Comparison of ENCODE assay signal across 10 cellular contexts in genomic region chr10:124703778-124704427, GRCh38. TPM values are rescaled to one million over a fixed set of nuclear protein-coding genes. Genes with fewer than 3 reads are reported as not detected.
DNase-seq lines count a peak whose midpoint lies in the region; ATAC-seq and TF ChIP-seq lines count a peak whose summit lies in the region.
"Had no signal": no experiment of that assay in that cellular context is flagged by ENCODE, and none has a peak within 500 bp of the region (broad histone marks: within the 10 kb centered on the region; RNA-seq: fewer than 3 reads in every experiment).

No MANE protein-coding gene starts in this region.

- H3K4ac ChIP-seq in mesendoderm (ENCODE audit: low read depth, low read length), result no peak overlapping the region

- H4K5ac ChIP-seq in mesendoderm (ENCODE audit: low read length), result no peak overlapping the region

- H2BK120ac ChIP-seq in mesendoderm (ENCODE audit: low read depth, low read length), result no peak overlapping the region

- H3K18ac ChIP-seq in mesendoderm (ENCODE audit: low read length), result no peak overlapping the region

- H3K27ac Mint-ChIP-seq in natural killer cell treated with Interleukin-12 subunit alpha and Interleukin-12 subunit beta and Interleukin-15 and Interleukin-18, amount 100 ng/mL, for 72 hours, result peak overlapping the region; percentile 93 to 94
- no peak overlapping the region for H3K27ac Mint-ChIP-seq in osteocyte (ENCODE audit: unreplicated experiment)

- H2AK5ac ChIP-seq in mesendoderm (ENCODE audit: low read length), result no peak overlapping the region

- H3K36me3 ChIP-seq in esophagus muscularis mucosa (peaks cover 0 to 16% (median 10%) of the 10 kb centered on the region in 4 donors), mesendoderm (ENCODE audit: control insufficient read depth, insufficient read depth, low read length) (no peaks in the 10 kb centered on the region)

- H3K27me3 Mint-ChIP-seq in natural killer cell treated with Interleukin-12 subunit alpha and Interleukin-12 subunit beta and Interleukin-15 and Interleukin-18, amount 100 ng/mL, for 72 hours, result no peaks in the 10 kb centered on the region
- H3K27me3 Mint-ChIP-seq in osteocyte (ENCODE audit: unreplicated experiment), result no peaks in the 10 kb centered on the region

- H2BK15ac ChIP-seq in mesendoderm (replicated peaks; ENCODE audit: low read depth), result no peak overlapping the region

- no peaks in the 10 kb centered on the region for H3K79me2 ChIP-seq in mesendoderm (ENCODE audit: control insufficient read depth, insufficient read depth, low read length)

- no peak overlapping the region for H3K4me3 ChIP-seq in esophagus muscularis mucosa
- H3K4me3 ChIP-seq in mesendoderm (ENCODE audit: low read length), result no peak overlapping the region

- DNase-seq in AG08396 (ENCODE audit: low spot score) (peak; percentile 40), NCI-H510A treated with DMSO at 0.1 percent for 48 hours (lab: John Stamatoyannopoulos, UW) (peak; percentile 73), esophagus muscularis mucosa (ENCODE audit: extremely low spot score) (peak; percentile 96), mesendoderm (no peak), osteocyte (ENCODE audit: extremely low spot score, unreplicated experiment) (no peak), EL (no peak)
- no peak for DNase-seq in natural killer cell treated with Interleukin-12 subunit alpha and Interleukin-12 subunit beta and Interleukin-15 and Interleukin-18, amount 100 ng/mL, for 72 hours (ENCODE audit: low spot score)
- DNase-seq: GOT3, NCI-H1417 treated with DMSO at 0.1 percent for 48 hours had no signal

- H3K79me1 ChIP-seq in mesendoderm (ENCODE audit: low read length), result peaks cover 5% of the 10 kb centered on the region

- TF ChIP-seq EP300 in esophagus muscularis mucosa (IDR thresholded peaks at IDR 0.05), result no peak

- TF ChIP-seq POLR2A in esophagus muscularis mucosa (IDR thresholded peaks at IDR 0.05; ENCODE audit: low read depth), result no peak

- H3K4me3 Mint-ChIP-seq in natural killer cell treated with Interleukin-12 subunit alpha and Interleukin-12 subunit beta and Interleukin-15 and Interleukin-18, amount 100 ng/mL, for 72 hours, result peak overlapping the region; percentile 11
- no peak overlapping the region for H3K4me3 Mint-ChIP-seq in osteocyte (ENCODE audit: unreplicated experiment)

- H3K9me3 Mint-ChIP-seq in natural killer cell treated with Interleukin-12 subunit alpha and Interleukin-12 subunit beta and Interleukin-15 and Interleukin-18, amount 100 ng/mL, for 72 hours, result no peaks in the 10 kb centered on the region
- no peaks in the 10 kb centered on the region for H3K9me3 Mint-ChIP-seq in osteocyte (ENCODE audit: unreplicated experiment)

- no peak overlapping the region for H3K9ac ChIP-seq in mesendoderm (ENCODE audit: low read length)

- peaks cover 4% of the 10 kb centered on the region for H3K36me3 Mint-ChIP-seq in natural killer cell treated with Interleukin-12 subunit alpha and Interleukin-12 subunit beta and Interleukin-15 and Interleukin-18, amount 100 ng/mL, for 72 hours
- H3K36me3 Mint-ChIP-seq in osteocyte (ENCODE audit: unreplicated experiment), result peaks cover 3% of the 10 kb centered on the region

- ATAC-seq in natural killer cell treated with Interleukin-12 subunit alpha and Interleukin-12 subunit beta and Interleukin-15 and Interleukin-18, amount 100 ng/mL, for 72 hours, result no peak
- no peak for ATAC-seq in GM21367 (IDR thresholded peaks at IDR 0.05; ENCODE audit: unreplicated experiment)

- H3K4me2 ChIP-seq in mesendoderm (ENCODE audit: low read length), result no peak overlapping the region

- intact Hi-C loops in esophagus muscularis mucosa (cut with DNase I), result no loop called here

- H3K23ac ChIP-seq in mesendoderm (ENCODE audit: low read length), result no peak overlapping the region

- H3K4me1 Mint-ChIP-seq in natural killer cell treated with Interleukin-12 subunit alpha and Interleukin-12 subunit beta and Interleukin-15 and Interleukin-18, amount 100 ng/mL, for 72 hours (ENCODE audit: low read depth in 2 of 2), result peaks cover 88 to 90% of the 10 kb centered on the region in 2 donors
- H3K4me1 Mint-ChIP-seq in osteocyte (ENCODE audit: unreplicated experiment), result peaks cover 10% of the 10 kb centered on the region

- H3K27ac ChIP-seq in esophagus muscularis mucosa (replicated peaks in 1 of 4) (peak overlapping the region; percentile 81 to 86 (median 83)), mesendoderm (ENCODE audit: low read depth, low read length) (no peak overlapping the region)

- WGBS in esophagus muscularis mucosa, result 37% methylated on average over 7 of the region's 10 CpGs
- no CpG with 5 or more reads among the region's 10 CpGs for WGBS in mesendoderm (ENCODE audit: extremely low coverage, insufficient coverage, low lambda C conversion rate)

- TF ChIP-seq CTCF in esophagus muscularis mucosa (IDR thresholded peaks at IDR 0.05), result no peak
- TF ChIP-seq CTCF in osteocyte (IDR thresholded peaks at IDR 0.05), result no peak

- no peak overlapping the region for H3K56ac ChIP-seq in mesendoderm (ENCODE audit: low read length)

- no peaks in the 10 kb centered on the region for H3K9me3 ChIP-seq in esophagus muscularis mucosa

- no peak overlapping the region for H2BK5ac ChIP-seq in mesendoderm (ENCODE audit: low read length)

- H3K4me1 ChIP-seq in esophagus muscularis mucosa, result peaks cover 100% of the 10 kb centered on the region in 4 donors
- peaks cover 7% of the 10 kb centered on the region for H3K4me1 ChIP-seq in mesendoderm (ENCODE audit: control insufficient read depth, low read depth, low read length)

- H3K27me3 ChIP-seq in esophagus muscularis mucosa, result no peaks in the 10 kb centered on the region
- H3K27me3 ChIP-seq in mesendoderm (ENCODE audit: insufficient read depth, low read length, poor library complexity), result no peaks in the 10 kb centered on the region

- no peak overlapping the region for H4K8ac ChIP-seq in mesendoderm (ENCODE audit: low read depth, low read length)

RNA-seq across cellular contexts. Expression of gene FAM53B, which starts 40.3 kb away (rescaled TPM):
- total RNA-seq in esophagus muscularis mucosa, result 10 to 100 TPM; 25.2 to 43.3 (median 34.7) TPM
- 10 to 100 TPM; 16.6 to 21.8 TPM for total RNA-seq in natural killer cell treated with Interleukin-12 subunit alpha and Interleukin-12 subunit beta and Interleukin-15 and Interleukin-18, amount 100 ng/mL, for 72 hours
- 9.4 TPM for polyA plus RNA-seq in mesendoderm (2013, experiment 1 of 2)
- 9.3 TPM for polyA plus RNA-seq in mesendoderm (2013, experiment 2 of 2)
- total RNA-seq in osteocyte, result 14.7 and 17.0 TPM in 2 replicates

Comparison
In these comparisons a context has a peak if more than half of its experiments do, and no peak if none do; other contexts are left out.
1. DNase-seq: peak in AG08396 (single experiment), NCI-H510A treated with DMSO at 0.1 percent for 48 hours (single experiment) and esophagus muscularis mucosa (single experiment); none in natural killer cell treated with Interleukin-12 subunit alpha and Interleukin-12 subunit beta and Interleukin-15 and Interleukin-18, amount 100 ng/mL, for 72 hours (single experiment), mesendoderm (single experiment), osteocyte (single experiment) and EL (single experiment).